In the genomic region with DNA sequence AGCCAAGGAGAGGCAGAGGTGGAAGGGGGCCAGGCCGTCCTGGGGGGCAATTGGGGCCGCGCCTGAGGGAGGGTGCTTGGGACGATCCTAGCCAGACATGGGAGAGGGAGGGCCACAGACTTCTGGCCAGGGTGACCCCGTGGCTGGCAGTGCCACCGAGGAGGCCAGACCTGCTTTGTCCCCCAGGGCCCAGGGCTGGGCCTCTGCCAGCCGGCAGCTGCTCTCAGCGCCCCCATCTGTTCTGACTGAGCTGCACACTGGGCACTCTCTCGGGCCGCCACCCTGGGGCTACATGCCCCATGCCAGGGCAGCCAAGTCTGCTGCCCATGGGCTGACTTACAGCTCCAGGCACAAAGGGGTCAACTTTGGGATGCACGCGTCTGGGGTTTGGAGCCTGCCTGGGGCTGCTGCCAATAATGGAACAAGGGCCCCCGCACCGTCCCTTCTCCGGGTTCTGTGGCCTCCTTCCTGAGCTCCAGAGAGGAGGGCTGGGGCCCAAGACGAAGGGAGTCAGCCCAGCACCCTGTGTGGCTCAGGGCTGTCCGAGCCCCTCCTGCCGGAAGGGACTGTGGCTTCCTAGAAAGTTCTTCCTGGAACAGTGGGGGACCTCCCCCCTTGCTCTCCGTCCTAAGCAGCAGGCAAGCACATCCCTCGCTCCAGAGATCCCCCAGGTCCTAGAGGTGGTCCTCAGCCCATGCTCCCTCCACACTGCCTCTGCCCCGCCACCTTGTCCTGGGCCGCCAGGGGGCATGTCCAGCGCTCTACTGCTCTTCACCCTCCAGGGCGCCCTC, we compare ENCODE assay signal across 8 cellular contexts. TPM values are rescaled to one million over a fixed set of nuclear protein-coding genes. Genes with fewer than 3 reads are reported as not detected.
DNase-seq lines count a peak whose midpoint lies in the region; ATAC-seq and TF ChIP-seq lines count a peak whose summit lies in the region.

No MANE protein-coding gene starts in this region.

- H3K9ac ChIP-seq in parathyroid adenoma, result no peak overlapping the region

- peaks cover 2% of the 10 kb centered on the region for H3K36me3 Mint-ChIP-seq in activated naive CD4-positive, alpha-beta T cell treated with anti-CD3 and anti-CD28 coated beads, Interleukin-2, amount 10 ng/mL, durations not matched to agents 7 days and 5 days
- H3K36me3 Mint-ChIP-seq in WTC11, result no peaks in the 10 kb centered on the region
- no peaks in the 10 kb centered on the region for H3K36me3 Mint-ChIP-seq in activated CD8-positive, alpha-beta memory T cell treated with anti-CD3 and anti-CD28 coated beads, Interleukin-2, amount 10 ng/mL, durations not matched to agents 7 days and 5 days

- CTCF ChIA-PET in activated naive CD4-positive, alpha-beta T cell treated with anti-CD3 and anti-CD28 coated beads, Interleukin-2, amount 10 ng/mL, durations not matched to agents 7 days and 5 days (lab: Charles Lee), result interaction anchor here (1.0 to 1.6 kb wide), 4 partner anchors 10 to 101 kb away, joined by 3 to 4 read pairs (median 3); no protein-coding TSS in a partner anchor
- CTCF ChIA-PET in WTC11 (lab: Charles Lee), result interaction anchor here (0.5 to 2.5 kb wide), 26 partner anchors 8 to 570 kb away, joined by 3 to 20 read pairs (median 4); a partner anchor contains a TSS
- CTCF ChIA-PET in activated CD8-positive, alpha-beta memory T cell treated with anti-CD3 and anti-CD28 coated beads, Interleukin-2, amount 10 ng/mL, durations not matched to agents 7 days and 5 days (lab: Charles Lee), result interaction anchor here (1.5 to 2.9 kb wide), 3 partner anchors 14 to 27 kb away, joined by 3 to 9 read pairs (median 5); a partner anchor contains a TSS

- DNase-seq in activated naive CD4-positive, alpha-beta T cell treated with anti-CD3 and anti-CD28 coated beads, Interleukin-2, amount 10 ng/mL, durations not matched to agents 7 days and 5 days, result no peak
- no peak for DNase-seq in activated naive CD4-positive, alpha-beta T cell treated with anti-CD3 and anti-CD28 coated beads, Interleukin-2, amount 50 U/mL, for 16 hours
- peak; percentile 59 for DNase-seq in WTC11 (ENCODE audit: low spot score)
- DNase-seq in cardiac muscle cell (ENCODE audit: low read depth in 1 of 2, low spot score in 1 of 2), result peak; percentile 39 to 62
- DNase-seq in NCI-H146 (lab: John Stamatoyannopoulos, UW), result no peak
- DNase-seq in activated CD8-positive, alpha-beta memory T cell treated with anti-CD3 and anti-CD28 coated beads, Interleukin-2, amount 10 ng/mL, durations not matched to agents 7 days and 5 days, result no peak
- no peak for DNase-seq in superior temporal gyrus (ENCODE audit: extremely low spot score)

- no peaks in the 10 kb centered on the region for H3K9me3 Mint-ChIP-seq in activated naive CD4-positive, alpha-beta T cell treated with anti-CD3 and anti-CD28 coated beads, Interleukin-2, amount 10 ng/mL, durations not matched to agents 7 days and 5 days
- no peaks in the 10 kb centered on the region for H3K9me3 Mint-ChIP-seq in WTC11
- no peaks in the 10 kb centered on the region for H3K9me3 Mint-ChIP-seq in activated CD8-positive, alpha-beta memory T cell treated with anti-CD3 and anti-CD28 coated beads, Interleukin-2, amount 10 ng/mL, durations not matched to agents 7 days and 5 days (ENCODE audit: low read depth)

- POLR2A ChIA-PET in WTC11 (lab: Charles Lee), result interaction anchor here (1.3 kb wide), 1 partner anchor 13 kb away, joined by 3 read pairs; no protein-coding TSS in a partner anchor

- TF ChIP-seq CTCF in WTC11 (IDR thresholded peaks at IDR 0.05), result no peak
- TF ChIP-seq CTCF in cardiac muscle cell (IDR thresholded peaks at IDR 0.05; ENCODE audit: low read depth, low read length), result peak; percentile 45
- peak; percentile 13 for TF ChIP-seq CTCF in parathyroid adenoma (IDR thresholded peaks at IDR 0.05)

- H3K27me3 ChIP-seq in cardiac muscle cell (no peaks in the 10 kb centered on the region), parathyroid adenoma (ENCODE audit: control insufficient read depth, insufficient read depth, low read length) (no peaks in the 10 kb centered on the region)

- no peaks in the 10 kb centered on the region for H3K36me3 ChIP-seq in cardiac muscle cell
- no peaks in the 10 kb centered on the region for H3K36me3 ChIP-seq in parathyroid adenoma (ENCODE audit: control insufficient read depth, insufficient read depth, low read length)

- peak overlapping the region; percentile 91 for H2AFZ ChIP-seq in parathyroid adenoma

- H3K4me2 ChIP-seq in parathyroid adenoma (ENCODE audit: low read length), result peak overlapping the region; percentile 89

- H3K4me3 Mint-ChIP-seq in activated naive CD4-positive, alpha-beta T cell treated with anti-CD3 and anti-CD28 coated beads, Interleukin-2, amount 10 ng/mL, durations not matched to agents 7 days and 5 days, result peak overlapping the region; percentile 41
- H3K4me3 Mint-ChIP-seq in WTC11, result peak overlapping the region; percentile 69
- H3K4me3 Mint-ChIP-seq in activated CD8-positive, alpha-beta memory T cell treated with anti-CD3 and anti-CD28 coated beads, Interleukin-2, amount 10 ng/mL, durations not matched to agents 7 days and 5 days, result no peak overlapping the region

- H3K4me3 ChIP-seq in cardiac muscle cell, result peak overlapping the region; percentile 76
- H3K4me3 ChIP-seq in parathyroid adenoma (ENCODE audit: low read depth, low read length), result no peak overlapping the region

- no peak overlapping the region for H3K27ac Mint-ChIP-seq in activated naive CD4-positive, alpha-beta T cell treated with anti-CD3 and anti-CD28 coated beads, Interleukin-2, amount 10 ng/mL, durations not matched to agents 7 days and 5 days
- H3K27ac Mint-ChIP-seq in WTC11, result peak overlapping the region; percentile 72; the same call in 1 of the 2 replicates
- no peak overlapping the region for H3K27ac Mint-ChIP-seq in activated CD8-positive, alpha-beta memory T cell treated with anti-CD3 and anti-CD28 coated beads, Interleukin-2, amount 10 ng/mL, durations not matched to agents 7 days and 5 days

- no peaks in the 10 kb centered on the region for H3K4me1 Mint-ChIP-seq in activated naive CD4-positive, alpha-beta T cell treated with anti-CD3 and anti-CD28 coated beads, Interleukin-2, amount 10 ng/mL, durations not matched to agents 7 days and 5 days
- peaks cover 5% of the 10 kb centered on the region for H3K4me1 Mint-ChIP-seq in WTC11
- peaks cover 1% of the 10 kb centered on the region for H3K4me1 Mint-ChIP-seq in activated CD8-positive, alpha-beta memory T cell treated with anti-CD3 and anti-CD28 coated beads, Interleukin-2, amount 10 ng/mL, durations not matched to agents 7 days and 5 days

- H3K9me3 ChIP-seq in cardiac muscle cell (ENCODE audit: low read depth) (no peaks in the 10 kb centered on the region), parathyroid adenoma (ENCODE audit: control insufficient read depth, low read length) (no peaks in the 10 kb centered on the region)

- ATAC-seq in WTC11, result peak; percentile 56
- ATAC-seq in activated CD8-positive, alpha-beta memory T cell treated with anti-CD3 and anti-CD28 coated beads, Interleukin-2, amount 10 ng/mL, durations not matched to agents 7 days and 5 days, result no peak

- peaks cover 23% of the 10 kb centered on the region for H3K4me1 ChIP-seq in cardiac muscle cell (ENCODE audit: low read depth)
- H3K4me1 ChIP-seq in parathyroid adenoma, result peaks cover 5% of the 10 kb centered on the region

- no peaks in the 10 kb centered on the region for H3K79me2 ChIP-seq in parathyroid adenoma

- peaks cover 29% of the 10 kb centered on the region for H3K27me3 Mint-ChIP-seq in activated naive CD4-positive, alpha-beta T cell treated with anti-CD3 and anti-CD28 coated beads, Interleukin-2, amount 10 ng/mL, durations not matched to agents 7 days and 5 days
- H3K27me3 Mint-ChIP-seq in WTC11 (ENCODE audit: low read depth), result peaks cover 3% of the 10 kb centered on the region; the same call in 1 of the 2 replicates
- H3K27me3 Mint-ChIP-seq in activated CD8-positive, alpha-beta memory T cell treated with anti-CD3 and anti-CD28 coated beads, Interleukin-2, amount 10 ng/mL, durations not matched to agents 7 days and 5 days, result no peaks in the 10 kb centered on the region

- H3K27ac ChIP-seq in cardiac muscle cell (no peak overlapping the region), parathyroid adenoma (peak overlapping the region; percentile 30)

TF ChIP-seq in WTC11, 78 proteins besides CTCF, POLR2A, EP300 and RAD21 (continues in another document):
- TF ChIP-seq, protein P1, sequence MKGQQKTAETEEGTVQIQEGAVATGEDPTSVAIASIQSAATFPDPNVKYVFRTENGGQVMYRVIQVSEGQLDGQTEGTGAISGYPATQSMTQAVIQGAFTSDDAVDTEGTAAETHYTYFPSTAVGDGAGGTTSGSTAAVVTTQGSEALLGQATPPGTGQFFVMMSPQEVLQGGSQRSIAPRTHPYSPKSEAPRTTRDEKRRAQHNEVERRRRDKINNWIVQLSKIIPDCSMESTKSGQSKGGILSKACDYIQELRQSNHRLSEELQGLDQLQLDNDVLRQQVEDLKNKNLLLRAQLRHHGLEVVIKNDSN (CRISPR knock-in tag; IDR thresholded peaks at IDR 0.05), result 0 out of 2 replicates have a peak, but pooled peaks have one; percentile 29
- TF ChIP-seq, protein P2, sequence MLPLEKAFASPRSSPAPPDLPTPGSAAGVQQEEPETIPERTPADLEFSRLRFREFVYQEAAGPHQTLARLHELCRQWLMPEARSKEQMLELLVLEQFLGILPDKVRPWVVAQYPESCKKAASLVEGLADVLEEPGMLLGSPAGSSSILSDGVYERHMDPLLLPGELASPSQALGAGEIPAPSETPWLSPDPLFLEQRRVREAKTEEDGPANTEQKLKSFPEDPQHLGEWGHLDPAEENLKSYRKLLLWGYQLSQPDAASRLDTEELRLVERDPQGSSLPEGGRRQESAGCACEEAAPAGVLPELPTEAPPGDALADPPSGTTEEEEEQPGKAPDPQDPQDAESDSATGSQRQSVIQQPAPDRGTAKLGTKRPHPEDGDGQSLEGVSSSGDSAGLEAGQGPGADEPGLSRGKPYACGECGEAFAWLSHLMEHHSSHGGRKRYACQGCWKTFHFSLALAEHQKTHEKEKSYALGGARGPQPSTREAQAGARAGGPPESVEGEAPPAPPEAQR (CRISPR knock-in tag; IDR thresholded peaks at IDR 0.05), result no peak
- TF ChIP-seq PRRX2 (CRISPR knock-in tag; IDR thresholded peaks at IDR 0.05), result no peak
- TF ChIP-seq SOX15 (CRISPR knock-in tag; IDR thresholded peaks at IDR 0.05), result no peak

RNA-seq across cellular contexts. Expression of a gene that starts 1.1 kb away (rescaled TPM):
- total RNA-seq in WTC11 (2021), result 10.0 to 13.3 TPM (median 12.0 TPM) in 3 replicates
- total RNA-seq in cardiac muscle cell, result 53.8 and 63.8 TPM in 2 replicates
- 53.4 and 73.3 TPM in 2 replicates for polyA plus RNA-seq in cardiac muscle cell
- total RNA-seq in activated CD8-positive, alpha-beta memory T cell treated with anti-CD3 and anti-CD28 coated beads, Interleukin-2, amount 10 ng/mL, durations not matched to agents 7 days and 5 days, result 1 to 10 TPM; 2.5 to 3.5 TPM

RNA-seq across cellular contexts. Expression of a gene that starts 27.8 kb away (rescaled TPM):
- total RNA-seq in WTC11 (2021) (113 to 128 TPM (median 124 TPM) in 3 replicates), cardiac muscle cell (217 and 278 TPM in 2 replicates)
- polyA plus RNA-seq in cardiac muscle cell, result 124 and 145 TPM in 2 replicates
- total RNA-seq in activated CD8-positive, alpha-beta memory T cell treated with anti-CD3 and anti-CD28 coated beads, Interleukin-2, amount 10 ng/mL, durations not matched to agents 7 days and 5 days, result 100 to 1,000 TPM; 127 to 140 TPM

RNA-seq across cellular contexts. Expression of a gene that starts 35.8 kb away (rescaled TPM):
- 69.0 to 82.4 TPM (median 72.4 TPM) in 3 replicates for total RNA-seq in WTC11 (2021)
- 36.5 and 62.4 TPM in 2 replicates for total RNA-seq in cardiac muscle cell
- polyA plus RNA-seq in cardiac muscle cell, result 14.1 and 14.5 TPM in 2 replicates
- total RNA-seq in activated CD8-positive, alpha-beta memory T cell treated with anti-CD3 and anti-CD28 coated beads, Interleukin-2, amount 10 ng/mL, durations not matched to agents 7 days and 5 days, result 10 to 100 TPM; 59.9 to 63.6 TPM

Comparison
In these comparisons a context has a peak if more than half of its experiments do, and no peak if none do; other contexts are left out.
1. DNase-seq: peak in WTC11 (single experiment) and cardiac muscle cell (2 of 2); none in activated naive CD4-positive, alpha-beta T cell treated with anti-CD3 and anti-CD28 coated beads, Interleukin-2, amount 10 ng/mL, durations not matched to agents 7 days and 5 days (single experiment), activated naive CD4-positive, alpha-beta T cell treated with anti-CD3 and anti-CD28 coated beads, Interleukin-2, amount 50 U/mL, for 16 hours (single experiment), NCI-H146 (single experiment), activated CD8-positive, alpha-beta memory T cell treated with anti-CD3 and anti-CD28 coated beads, Interleukin-2, amount 10 ng/mL, durations not matched to agents 7 days and 5 days (single experiment) and superior temporal gyrus (single experiment).